Comparison of ENCODE assay signal across 2 cellular contexts in the genomic region with DNA sequence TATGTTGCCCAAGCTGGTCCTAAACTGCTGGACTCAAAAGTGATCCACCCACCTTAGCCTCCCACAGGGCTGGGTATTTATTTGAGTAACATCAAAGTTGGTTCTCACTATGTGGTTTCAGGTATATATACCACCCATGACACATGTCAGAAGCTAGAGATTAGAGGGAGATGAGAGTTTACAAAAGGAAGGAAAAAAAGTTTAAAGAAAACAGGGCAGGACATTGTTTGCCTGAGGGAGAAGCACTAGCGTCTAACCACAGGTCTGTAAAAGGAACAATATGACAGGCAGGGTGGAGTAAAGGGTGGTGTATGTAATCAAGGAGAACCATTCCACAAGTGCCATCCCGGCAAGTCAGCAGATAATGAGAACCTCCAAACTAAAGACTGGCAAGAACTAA.
A peak's percentile ranks its signal among the peaks of the same experiment; 100 is the strongest.
TF ChIP-seq lines count a peak whose summit lies in the region.

No MANE protein-coding gene starts in this region.

TF ChIP-seq in HEK293, 187 proteins besides CTCF, POLR2A, EP300 and RAD21:
- TF ChIP-seq ZNF239 (tag by site-specific recombination; IDR thresholded peaks at IDR 0.05) (no peak), ZNF549 (tag by site-specific recombination; IDR thresholded peaks at IDR 0.05) (no peak), TCF7L2 (IDR thresholded peaks at IDR 0.05; ENCODE audit: borderline replicate concordance, low read depth, low read length) (no peak), ZNF324 (tag by site-specific recombination; IDR thresholded peaks at IDR 0.05) (no peak), SCRT1 (tag by site-specific recombination; IDR thresholded peaks at IDR 0.05; ENCODE audit: borderline replicate concordance) (peak; percentile 25; the same call in 1 of the 2 replicates), SCRT2 (tag by site-specific recombination; IDR thresholded peaks at IDR 0.05) (peak; percentile 28; the same call in 1 of the 2 replicates)

TF ChIP-seq in GM12878, 131 proteins besides CTCF, POLR2A, EP300 and RAD21:
- peak; percentile 42; the same call in 1 of the 2 replicates for TF ChIP-seq JUNB (IDR thresholded peaks at IDR 0.05)
- TF ChIP-seq SIX5 (IDR thresholded peaks at IDR 0.05; ENCODE audit: low read depth, low read length, severe bottlenecking) = no peak
- TF ChIP-seq ZZZ3 (IDR thresholded peaks at IDR 0.05; ENCODE audit: control insufficient read depth, insufficient read length, low read depth) = no peak
- TF ChIP-seq BHLHE40 (IDR thresholded peaks at IDR 0.05; ENCODE audit: borderline replicate concordance in 1 of 2, low read depth in 2 of 2, low read length in 1 of 2) = no peak
- peak; percentile 59 for TF ChIP-seq RUNX3 (IDR thresholded peaks at IDR 0.05; ENCODE audit: low read length)
- no peak for TF ChIP-seq ETV6 (conservative IDR thresholded peaks at IDR 0.05 in 1 of 2, IDR thresholded peaks at IDR 0.05 in 1 of 2; ENCODE audit: borderline replicate concordance in 1 of 2, low read depth in 1 of 2)
- no peak for TF ChIP-seq MTA2 (IDR thresholded peaks at IDR 0.05; ENCODE audit: low read depth)
